Comparison of ENCODE assay signal across 10 cellular contexts in genomic region chr12:109099426-109100020, GRCh38. TPM values are rescaled to one million over a fixed set of nuclear protein-coding genes. Genes with fewer than 3 reads are reported as not detected.
A peak's percentile ranks its signal among the peaks of the same experiment; 100 is the strongest.
DNase-seq lines count a peak whose midpoint lies in the region; ATAC-seq and TF ChIP-seq lines count a peak whose summit lies in the region.
"Had no signal": no experiment of that assay in that cellular context is flagged by ENCODE, and none has a peak within 500 bp of the region (broad histone marks: within the 10 kb centered on the region; RNA-seq: fewer than 3 reads in every experiment).

No MANE protein-coding gene starts in this region.

- peak overlapping the region; percentile 83 for H3K27ac Mint-ChIP-seq in activated CD4-positive, alpha-beta T cell treated with anti-CD3 and anti-CD28 coated beads, Interleukin-2, amount 10 ng/mL, durations not matched to agents 7 days and 5 days
- H3K27ac Mint-ChIP-seq in activated T-helper 2 cell treated with anti-CD3 and anti-CD28 coated beads, Interferon-gamma antibody, Interleukin-2, Interleukin-4, amounts not matched to agents 10 μg/mL and 5 μg/mL and 100 μg/mL, durations not matched to agents 14 hours and 24 hours and 36 hours: no peak overlapping the region

- H3K4me3 Mint-ChIP-seq in activated CD4-positive, alpha-beta T cell treated with anti-CD3 and anti-CD28 coated beads, Interleukin-2, amount 10 ng/mL, durations not matched to agents 7 days and 5 days: peak overlapping the region; percentile 85
- H3K4me3 Mint-ChIP-seq in activated T-helper 2 cell treated with anti-CD3 and anti-CD28 coated beads, Interferon-gamma antibody, Interleukin-2, Interleukin-4, amounts not matched to agents 10 μg/mL and 5 μg/mL and 100 μg/mL, durations not matched to agents 14 hours and 24 hours and 36 hours (ENCODE audit: low read depth): peak overlapping the region; percentile 89

- H3K9ac ChIP-seq in stomach smooth muscle (ENCODE audit: low read length in 2 of 2): peak overlapping the region in 1 of 2 donors; percentile 90

- POLR2A ChIA-PET in activated CD4-positive, alpha-beta T cell treated with anti-CD3 and anti-CD28 coated beads, Interleukin-2, amount 10 ng/mL, durations not matched to agents 7 days and 5 days (lab: Charles Lee): no interaction called here

- H3K27me3 ChIP-seq in stomach smooth muscle (ENCODE audit: control insufficient read depth in 1 of 2, insufficient read depth in 2 of 2, low read length in 2 of 2): no peaks in the 10 kb centered on the region
- H3K27me3 ChIP-seq: colonic mucosa had no signal

- ATAC-seq in HG02970 (IDR thresholded peaks at IDR 0.05; ENCODE audit: low FRiP score, unreplicated experiment): no peak

- no peaks in the 10 kb centered on the region for H3K9me3 ChIP-seq in stomach smooth muscle (ENCODE audit: control insufficient read depth in 2 of 2, low read length in 2 of 2)
- H3K9me3 ChIP-seq: colonic mucosa had no signal

- peaks cover 36% of the 10 kb centered on the region for H3K36me3 Mint-ChIP-seq in activated CD4-positive, alpha-beta T cell treated with anti-CD3 and anti-CD28 coated beads, Interleukin-2, amount 10 ng/mL, durations not matched to agents 7 days and 5 days (ENCODE audit: low read depth)
- peaks cover 47% of the 10 kb centered on the region for H3K36me3 Mint-ChIP-seq in activated T-helper 2 cell treated with anti-CD3 and anti-CD28 coated beads, Interferon-gamma antibody, Interleukin-2, Interleukin-4, amounts not matched to agents 10 μg/mL and 5 μg/mL and 100 μg/mL, durations not matched to agents 14 hours and 24 hours and 36 hours (ENCODE audit: low read depth)

- H3K36me3 ChIP-seq in stomach smooth muscle (ENCODE audit: control insufficient read depth in 2 of 2, insufficient read depth in 2 of 2, low read length in 2 of 2): peaks cover 17 to 20% of the 10 kb centered on the region in 2 donors
- H3K36me3 ChIP-seq: colonic mucosa had no signal

- H3K27ac ChIP-seq in stomach smooth muscle (ENCODE audit: low read length): peak overlapping the region; percentile 75

- H3K9me3 Mint-ChIP-seq in activated CD4-positive, alpha-beta T cell treated with anti-CD3 and anti-CD28 coated beads, Interleukin-2, amount 10 ng/mL, durations not matched to agents 7 days and 5 days: no peaks in the 10 kb centered on the region
- no peaks in the 10 kb centered on the region for H3K9me3 Mint-ChIP-seq in activated T-helper 2 cell treated with anti-CD3 and anti-CD28 coated beads, Interferon-gamma antibody, Interleukin-2, Interleukin-4, amounts not matched to agents 10 μg/mL and 5 μg/mL and 100 μg/mL, durations not matched to agents 14 hours and 24 hours and 36 hours

- H3K4me1 ChIP-seq in stomach smooth muscle (ENCODE audit: control insufficient read depth, insufficient read depth, low read length): peaks cover 7% of the 10 kb centered on the region

- H3K4me3 ChIP-seq in stomach smooth muscle (ENCODE audit: low read length in 2 of 2): peak overlapping the region; percentile 85 to 96

- peaks cover 29% of the 10 kb centered on the region for H3K4me1 Mint-ChIP-seq in activated CD4-positive, alpha-beta T cell treated with anti-CD3 and anti-CD28 coated beads, Interleukin-2, amount 10 ng/mL, durations not matched to agents 7 days and 5 days
- peaks cover 22% of the 10 kb centered on the region for H3K4me1 Mint-ChIP-seq in activated T-helper 2 cell treated with anti-CD3 and anti-CD28 coated beads, Interferon-gamma antibody, Interleukin-2, Interleukin-4, amounts not matched to agents 10 μg/mL and 5 μg/mL and 100 μg/mL, durations not matched to agents 14 hours and 24 hours and 36 hours (ENCODE audit: low read depth)

- no peak for TF ChIP-seq CTCF in GM20000 (IDR thresholded peaks at IDR 0.05; ENCODE audit: extremely low read depth, missing control alignments)

- H3K27me3 Mint-ChIP-seq in activated CD4-positive, alpha-beta T cell treated with anti-CD3 and anti-CD28 coated beads, Interleukin-2, amount 10 ng/mL, durations not matched to agents 7 days and 5 days: no peaks in the 10 kb centered on the region
- H3K27me3 Mint-ChIP-seq in activated T-helper 2 cell treated with anti-CD3 and anti-CD28 coated beads, Interferon-gamma antibody, Interleukin-2, Interleukin-4, amounts not matched to agents 10 μg/mL and 5 μg/mL and 100 μg/mL, durations not matched to agents 14 hours and 24 hours and 36 hours (ENCODE audit: low read depth): no peaks in the 10 kb centered on the region

- peak; percentile 9 for DNase-seq in activated CD4-positive, alpha-beta T cell treated with anti-CD3 and anti-CD28 coated beads, Interleukin-2, amount 10 ng/mL, durations not matched to agents 7 days and 5 days
- no peak for DNase-seq in activated CD4-positive, alpha-beta T cell treated with anti-CD3 and anti-CD28 coated beads, Interleukin-2, amount 50 U/mL, for 4 hours
- no peak for DNase-seq in activated T-helper 2 cell treated with anti-CD3 and anti-CD28 coated beads, Interferon-gamma antibody, Interleukin-2, Interleukin-4, amounts not matched to agents 10 μg/mL and 5 μg/mL and 100 μg/mL, durations not matched to agents 14 hours and 24 hours and 36 hours (ENCODE audit: low spot score)
- DNase-seq in islet precursor cell (peak; percentile 22), GM20000 (ENCODE audit: low spot score) (no peak)
- no peak for DNase-seq in stimulated activated CD4-positive, alpha-beta T cell treated with anti-CD3 and anti-CD28 coated beads, Interleukin-4, amount 100 ng/mL, for 1 hour
- DNase-seq: colonic mucosa, KG1 had no signal

- intact Hi-C loops in activated T-helper 2 cell treated with anti-CD3 and anti-CD28 coated beads, Interferon-gamma antibody, Interleukin-2, Interleukin-4, amounts not matched to agents 10 μg/mL and 5 μg/mL and 100 μg/mL, durations not matched to agents 14 hours and 24 hours and 36 hours (cut with micrococcal nuclease): loop anchor here (2.0 to 10.0 kb wide), 4 partner anchors 55 to 475 kb away; partner anchors contain the start of genes MMAB, MVK and SSH1

- CTCF ChIA-PET in activated CD4-positive, alpha-beta T cell treated with anti-CD3 and anti-CD28 coated beads, Interleukin-2, amount 10 ng/mL, durations not matched to agents 7 days and 5 days (lab: Charles Lee): interaction anchor here (1.3 kb wide), 1 partner anchor 12 kb away, joined by 6 read pairs; no protein-coding TSS in a partner anchor

RNA-seq across cellular contexts. Expression of gene UNG, which starts 2.1 kb away (rescaled TPM):
- 10 to 100 TPM; 40.2 to 45.2 TPM for total RNA-seq in activated CD4-positive, alpha-beta T cell treated with anti-CD3 and anti-CD28 coated beads, Interleukin-2, amount 10 ng/mL, durations not matched to agents 7 days and 5 days
- 82.5 and 86.2 TPM in 2 replicates for total RNA-seq in activated T-helper 2 cell treated with anti-CD3 and anti-CD28 coated beads, Interferon-gamma antibody, Interleukin-2, Interleukin-4, amounts not matched to agents 10 μg/mL and 5 μg/mL and 100 μg/mL, durations not matched to agents 14 hours and 24 hours and 36 hours

RNA-seq across cellular contexts. Expression of gene ALKBH2, which starts 6.3 kb away (rescaled TPM):
- 10 to 100 TPM in 1 of 2 experiments, 1 to 10 TPM in 1; 10.0 to 13.0 TPM for total RNA-seq in activated CD4-positive, alpha-beta T cell treated with anti-CD3 and anti-CD28 coated beads, Interleukin-2, amount 10 ng/mL, durations not matched to agents 7 days and 5 days
- total RNA-seq in activated T-helper 2 cell treated with anti-CD3 and anti-CD28 coated beads, Interferon-gamma antibody, Interleukin-2, Interleukin-4, amounts not matched to agents 10 μg/mL and 5 μg/mL and 100 μg/mL, durations not matched to agents 14 hours and 24 hours and 36 hours: 33.4 and 34.9 TPM in 2 replicates

RNA-seq across cellular contexts. Expression of gene ACACB, which starts 16.9 kb away (rescaled TPM):
- total RNA-seq in activated CD4-positive, alpha-beta T cell treated with anti-CD3 and anti-CD28 coated beads, Interleukin-2, amount 10 ng/mL, durations not matched to agents 7 days and 5 days: 10 to 100 TPM; 10.3 to 13.3 TPM
- total RNA-seq in activated T-helper 2 cell treated with anti-CD3 and anti-CD28 coated beads, Interferon-gamma antibody, Interleukin-2, Interleukin-4, amounts not matched to agents 10 μg/mL and 5 μg/mL and 100 μg/mL, durations not matched to agents 14 hours and 24 hours and 36 hours: 12.1 and 12.9 TPM in 2 replicates

RNA-seq across cellular contexts. Expression of gene USP30, which starts 47.1 kb away (rescaled TPM):
- 1 to 10 TPM; 5.5 to 7.2 TPM for total RNA-seq in activated CD4-positive, alpha-beta T cell treated with anti-CD3 and anti-CD28 coated beads, Interleukin-2, amount 10 ng/mL, durations not matched to agents 7 days and 5 days
- total RNA-seq in activated T-helper 2 cell treated with anti-CD3 and anti-CD28 coated beads, Interferon-gamma antibody, Interleukin-2, Interleukin-4, amounts not matched to agents 10 μg/mL and 5 μg/mL and 100 μg/mL, durations not matched to agents 14 hours and 24 hours and 36 hours: 6.8 and 7.3 TPM in 2 replicates

Comparison
In these comparisons a context has a peak if more than half of its experiments do, and no peak if none do; other contexts are left out.
1. DNase-seq: peak in activated CD4-positive, alpha-beta T cell treated with anti-CD3 and anti-CD28 coated beads, Interleukin-2, amount 10 ng/mL, durations not matched to agents 7 days and 5 days (single experiment) and islet precursor cell (single experiment); none in activated CD4-positive, alpha-beta T cell treated with anti-CD3 and anti-CD28 coated beads, Interleukin-2, amount 50 U/mL, for 4 hours (0 of 2), activated T-helper 2 cell treated with anti-CD3 and anti-CD28 coated beads, Interferon-gamma antibody, Interleukin-2, Interleukin-4, amounts not matched to agents 10 μg/mL and 5 μg/mL and 100 μg/mL, durations not matched to agents 14 hours and 24 hours and 36 hours (single experiment), GM20000 (single experiment) and stimulated activated CD4-positive, alpha-beta T cell treated with anti-CD3 and anti-CD28 coated beads, Interleukin-4, amount 100 ng/mL, for 1 hour (single experiment).